ENCODE assay signal across 8 cellular contexts in the genomic region with DNA sequence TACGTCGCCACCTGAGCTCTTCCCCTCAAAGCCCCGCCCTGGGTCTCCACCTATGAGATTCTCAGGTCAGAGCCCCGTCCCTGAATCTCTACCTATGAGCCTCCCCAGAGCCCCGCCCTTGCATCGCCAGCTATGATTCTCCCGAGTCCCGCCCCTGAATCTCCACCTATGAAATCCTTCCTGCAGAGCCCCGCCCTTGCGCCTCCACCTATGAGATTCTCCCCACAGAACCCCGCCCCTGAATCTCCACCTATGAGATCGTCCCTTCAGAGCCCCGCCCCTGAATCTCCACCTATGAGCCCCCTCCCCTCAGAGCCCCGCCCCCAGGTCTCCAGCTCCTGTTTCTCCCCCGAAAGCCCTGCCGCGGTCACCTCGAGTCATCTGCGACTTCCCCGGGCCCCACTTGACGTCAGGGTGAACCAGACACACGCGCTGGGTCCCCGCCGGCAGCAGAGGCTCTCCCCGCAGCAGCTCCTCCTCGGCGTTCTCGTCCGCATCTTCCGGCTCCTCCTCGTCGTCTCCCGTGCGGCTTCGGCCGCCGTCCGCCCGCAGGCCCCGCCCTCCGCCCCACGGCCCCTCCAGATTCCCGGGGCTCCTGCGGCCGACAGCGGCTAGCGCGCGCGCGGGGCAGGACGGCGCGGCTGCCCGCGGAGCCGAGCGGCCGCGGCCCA. TPM values are rescaled to one million over a fixed set of nuclear protein-coding genes. Genes with fewer than 3 reads are reported as not detected.
DNase-seq lines count a peak whose midpoint lies in the region; ATAC-seq lines count a peak whose summit lies in the region.

No MANE protein-coding gene starts in this region.

- H3K36me3 Mint-ChIP-seq in memory B cell = peaks cover 10% of the 10 kb centered on the region

- peak overlapping the region; percentile 86 for H3K4me3 Mint-ChIP-seq in memory B cell

- peak; percentile 62 for ATAC-seq in HG03378 (IDR thresholded peaks at IDR 0.05; ENCODE audit: unreplicated experiment)
- peak; percentile 61 for ATAC-seq in memory B cell (ENCODE audit: low read depth)

- H3K27ac Mint-ChIP-seq in memory B cell = peak overlapping the region; percentile 83

- H3K4me1 Mint-ChIP-seq in memory B cell = peaks cover 18% of the 10 kb centered on the region

- DNase-seq in activated naive CD4-positive, alpha-beta T cell treated with Interleukin-2 at 50 U/mL for 16 hours = peak; percentile 98
- no peak for DNase-seq in activated naive CD4-positive, alpha-beta T cell (lab: John Stamatoyannopoulos, UW)
- DNase-seq in activated CD4-positive, alpha-beta T cell treated with anti-CD3 and anti-CD28 coated beads for 24 hours (ENCODE audit: low read depth in 2 of 2) = peak; percentile 95 to 98
- peak; percentile 97 to 100 for DNase-seq in dermis microvascular lymphatic vessel endothelial cell (ENCODE audit: low read depth in 2 of 2)
- DNase-seq in memory B cell (ENCODE audit: low spot score in 2 of 2) = peak; percentile 91 to 99
- DNase-seq in stimulated activated CD8-positive, alpha-beta memory T cell treated with anti-CD3 and anti-CD28 coated beads, Interleukin-15, amount 100 ng/mL, for 1 hour (ENCODE audit: low read depth) = peak; percentile 95
- no peak for DNase-seq in midbrain (lab: John Stamatoyannopoulos, UW)

- peaks cover 2% of the 10 kb centered on the region for H3K9me3 Mint-ChIP-seq in memory B cell

- H3K27me3 Mint-ChIP-seq in memory B cell = no peaks in the 10 kb centered on the region

RNA-seq across cellular contexts. Expression of a gene that starts 0.4 kb away (rescaled TPM):
- total RNA-seq in dermis microvascular lymphatic vessel endothelial cell = 28.2 and 33.2 TPM in 2 replicates

RNA-seq across cellular contexts. Expression of a gene that starts 37.0 kb away (rescaled TPM):
- total RNA-seq in dermis microvascular lymphatic vessel endothelial cell = 6.4 and 8.5 TPM in 2 replicates

Comparison
In these comparisons a context has a peak if more than half of its experiments do, and no peak if none do; other contexts are left out.
1. DNase-seq: peak in activated naive CD4-positive, alpha-beta T cell treated with Interleukin-2 at 50 U/mL for 16 hours (single experiment), activated CD4-positive, alpha-beta T cell treated with anti-CD3 and anti-CD28 coated beads for 24 hours (2 of 2), dermis microvascular lymphatic vessel endothelial cell (2 of 2), memory B cell (2 of 2) and stimulated activated CD8-positive, alpha-beta memory T cell treated with anti-CD3 and anti-CD28 coated beads, Interleukin-15, amount 100 ng/mL, for 1 hour (single experiment); none in activated naive CD4-positive, alpha-beta T cell (0 of 4) and midbrain (single experiment).